In the genomic region with DNA sequence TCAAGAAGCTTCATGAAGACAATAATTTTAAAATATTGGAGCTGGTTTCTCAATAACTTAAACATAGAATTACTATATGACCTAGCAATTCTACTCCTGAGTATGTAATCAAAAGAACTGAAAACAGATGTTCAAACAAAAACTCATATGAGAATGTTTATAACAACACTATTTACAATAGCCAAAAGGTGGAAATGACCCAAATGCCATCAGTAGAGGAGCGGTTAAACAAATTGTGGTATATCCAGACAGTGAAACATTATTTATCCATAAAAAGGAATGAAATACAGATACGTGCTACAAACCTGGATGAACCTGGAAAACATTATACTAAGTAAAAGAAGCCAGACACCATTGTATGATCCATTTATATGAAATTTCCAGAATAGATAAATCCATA, we compare ENCODE assay signal across 24 cellular contexts.
"Had no signal": no experiment of that assay in that cellular context is flagged by ENCODE, and none has a peak within 500 bp of the region (broad histone marks: within the 10 kb centered on the region; RNA-seq: fewer than 3 reads in every experiment).

No MANE protein-coding gene starts in this region.

- H3K36me3 Mint-ChIP-seq: natural killer cell; stimulated activated effector memory CD8-positive, alpha-beta T cell treated with anti-CD3 and anti-CD28 coated beads, Interleukin-12 subunit alpha, Interleukin-12 subunit beta, amount 100 ng/mL, for 72 hours; stimulated activated naive B cell treated with anti-CD40 and anti-IgM and Interleukin-4, amounts not matched to agents 10 μg/mL and 1 μg/mL and 100 μg/mL, for 72 hours had no signal

- H3K9me3 Mint-ChIP-seq: natural killer cell; stimulated activated effector memory CD8-positive, alpha-beta T cell treated with anti-CD3 and anti-CD28 coated beads, Interleukin-12 subunit alpha, Interleukin-12 subunit beta, amount 100 ng/mL, for 72 hours; stimulated activated naive B cell treated with anti-CD40 and anti-IgM and Interleukin-4, amounts not matched to agents 10 μg/mL and 1 μg/mL and 100 μg/mL, for 72 hours; stimulated activated naive CD8-positive, alpha-beta T cell treated with anti-CD3 and anti-CD28 coated beads, Interleukin-15, Interleukin-2, amounts not matched to agents 100 ng/mL and 50 ng/mL, for 24 hours had no signal

- H3K27me3 ChIP-seq: neutrophil, pancreas, right lobe of liver, sigmoid colon, stomach, thyroid gland, tibial nerve, upper lobe of left lung, vagina had no signal

- H3K4me3 ChIP-seq: pancreas, prostate gland, right lobe of liver, sigmoid colon, stomach, thoracic aorta, thyroid gland, tibial nerve, upper lobe of left lung, vagina had no signal

- ATAC-seq: natural killer cell; pancreas; right cardiac atrium; right lobe of liver; stimulated activated effector memory CD8-positive, alpha-beta T cell treated with anti-CD3 and anti-CD28 coated beads, Interleukin-12 subunit alpha, Interleukin-12 subunit beta, amount 100 ng/mL, for 72 hours; stimulated activated naive B cell treated with anti-CD40 and anti-IgM and Interleukin-4, amounts not matched to agents 10 μg/mL and 1 μg/mL and 100 μg/mL, for 72 hours had no signal

- H3K4me1 Mint-ChIP-seq: natural killer cell; stimulated activated effector memory CD8-positive, alpha-beta T cell treated with anti-CD3 and anti-CD28 coated beads, Interleukin-12 subunit alpha, Interleukin-12 subunit beta, amount 100 ng/mL, for 72 hours had no signal

- H3K9me3 ChIP-seq: neutrophil, pancreas, prostate gland, right lobe of liver, sigmoid colon, stomach, thoracic aorta, thyroid gland, tibial nerve, upper lobe of left lung, vagina had no signal

- H3K27ac Mint-ChIP-seq: natural killer cell; stimulated activated effector memory CD8-positive, alpha-beta T cell treated with anti-CD3 and anti-CD28 coated beads, Interleukin-12 subunit alpha, Interleukin-12 subunit beta, amount 100 ng/mL, for 72 hours; stimulated activated naive B cell treated with anti-CD40 and anti-IgM and Interleukin-4, amounts not matched to agents 10 μg/mL and 1 μg/mL and 100 μg/mL, for 72 hours; stimulated activated naive CD8-positive, alpha-beta T cell treated with anti-CD3 and anti-CD28 coated beads, Interleukin-15, Interleukin-2, amounts not matched to agents 100 ng/mL and 50 ng/mL, for 24 hours had no signal

- H3K4me3 Mint-ChIP-seq: natural killer cell; nephron; stimulated activated effector memory CD8-positive, alpha-beta T cell treated with anti-CD3 and anti-CD28 coated beads, Interleukin-12 subunit alpha, Interleukin-12 subunit beta, amount 100 ng/mL, for 72 hours; stimulated activated naive B cell treated with anti-CD40 and anti-IgM and Interleukin-4, amounts not matched to agents 10 μg/mL and 1 μg/mL and 100 μg/mL, for 72 hours; stimulated activated naive CD8-positive, alpha-beta T cell treated with anti-CD3 and anti-CD28 coated beads, Interleukin-15, Interleukin-2, amounts not matched to agents 100 ng/mL and 50 ng/mL, for 24 hours had no signal

- H3K36me3 ChIP-seq: neutrophil, prostate gland, right lobe of liver, thyroid gland, upper lobe of left lung, vagina had no signal

- DNase-seq: natural killer cell; nucleus accumbens; pancreas; right cardiac atrium; right lobe of liver; sigmoid colon; small intestine; stimulated activated CD4-positive, alpha-beta T cell treated with anti-CD3 and anti-CD28 coated beads, Interleukin-15, amount 100 ng/mL, for 24 hours; stimulated activated CD4-positive, alpha-beta T cell treated with anti-CD3 and anti-CD28 coated beads, Interleukin-2, amount 100 ng/mL, for 24 hours; stimulated activated CD4-positive, alpha-beta T cell treated with anti-CD3 and anti-CD28 coated beads, Interleukin-2, amount 100 ng/mL, for 48 hours; stimulated activated CD4-positive, alpha-beta T cell treated with anti-CD3 and anti-CD28 coated beads, Interleukin-4, amount 100 ng/mL, for 24 hours; stimulated activated naive B cell treated with anti-CD40 and anti-IgM and Interleukin-4, amounts not matched to agents 10 μg/mL and 1 μg/mL and 100 μg/mL, for 72 hours; stimulated activated naive CD4-positive, alpha-beta T cell treated with Interleukin-2 at 50 U/mL for 16 hours; stomach; thyroid gland; upper lobe of left lung had no signal

- H3K27ac ChIP-seq: neutrophil, pancreas, prostate gland, right lobe of liver, sigmoid colon, stomach, thyroid gland, tibial nerve, upper lobe of left lung, vagina had no signal

- H3K27me3 Mint-ChIP-seq: stimulated activated naive B cell treated with anti-CD40 and anti-IgM and Interleukin-4, amounts not matched to agents 10 μg/mL and 1 μg/mL and 100 μg/mL, for 72 hours had no signal

- H3K4me1 ChIP-seq: pancreas, prostate gland, right lobe of liver, thyroid gland had no signal
